28 cellular contexts compared by ENCODE assay signal in the genomic region with DNA sequence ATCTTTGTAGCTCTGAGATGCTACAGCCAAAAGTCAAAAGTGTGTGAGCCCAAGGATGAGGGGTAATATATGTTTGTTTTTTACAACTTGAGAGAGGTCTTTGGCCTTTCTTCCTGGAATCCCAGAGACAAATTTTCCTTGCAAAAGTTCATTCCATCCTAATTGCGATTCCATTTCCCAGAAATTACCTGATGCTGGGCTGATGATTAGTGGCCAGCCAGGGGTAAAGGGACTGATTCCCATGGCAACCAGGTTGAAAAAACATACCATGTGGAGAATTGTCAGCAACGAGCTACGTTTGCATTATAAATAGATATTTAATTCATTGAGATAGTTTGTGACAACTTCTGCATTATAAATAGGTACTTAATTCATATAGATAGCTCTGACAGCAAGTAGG. TPM values are rescaled to one million over a fixed set of nuclear protein-coding genes. Genes with fewer than 3 reads are reported as not detected.
"Had no signal": no experiment of that assay in that cellular context is flagged by ENCODE, and none has a peak within 500 bp of the region (broad histone marks: within the 10 kb centered on the region; RNA-seq: fewer than 3 reads in every experiment).

No MANE protein-coding gene starts in this region.

- FAIRE-seq: TTC549 had no signal

- H3K36me3 ChIP-seq: adrenal gland, breast epithelium, MG63, Peyer's patch, SJSA1 had no signal

- H3K9me3 ChIP-seq: adrenal gland, body of pancreas, breast epithelium, MG63, Peyer's patch, SJSA1, SK-N-SH had no signal

- ATAC-seq: activated CD4-positive, alpha-beta T cell treated with anti-CD3 and anti-CD28 coated beads for 36 hours; activated CD4-positive, CD25-positive, alpha-beta regulatory T cell treated with anti-CD3 and anti-CD28 coated beads, Interleukin-2, amount 50 U/mL, for 24 hours; activated CD8-positive, alpha-beta T cell treated with anti-CD3 and anti-CD28 coated beads, Interleukin-2, amount 10 ng/mL, durations not matched to agents 7 days and 5 days; activated naive CD4-positive, alpha-beta T cell treated with anti-CD3 and anti-CD28 coated beads, Interleukin-2, amount 50 U/mL, for 72 hours; body of pancreas; PC-3 had no signal

- DNase-seq: activated CD4-positive, alpha-beta T cell treated with anti-CD3 and anti-CD28 coated beads for 36 hours; activated CD4-positive, alpha-beta T cell treated with anti-CD3 and anti-CD28 coated beads, Interleukin-2, amount 10 ng/mL, durations not matched to agents 7 days and 5 days; activated CD4-positive, alpha-beta T cell treated with anti-CD3 and anti-CD28 coated beads, Interleukin-2, amount 50 U/mL, for 48 hours; activated CD8-positive, alpha-beta T cell treated with anti-CD3 and anti-CD28 coated beads, Interleukin-2, amount 10 ng/mL, durations not matched to agents 7 days and 5 days; activated gamma-delta T cell treated with Interleukin-2 at 50 U/mL for 16 hours; activated naive CD4-positive, alpha-beta T cell treated with anti-CD3 and anti-CD28 coated beads for 36 hours; activated T-cell treated with anti-CD3 and anti-CD28 coated beads, Interleukin-2, amount 50 U/mL, for 24 hours; adrenal gland; body of pancreas; Kasumi-1; MG63; NCI-H1048; NCI-H1105 treated with DMSO at 0.1 percent for 48 hours; NCI-H1436; NCI-H1694; NCI-H1930; NCI-H2081 treated with DMSO at 0.1 percent for 48 hours; NCI-H446; PC-3; Peyer's patch; RPMI8226; SHP77 treated with DMSO at 0.1 percent for 48 hours; SK-N-SH had no signal

- H3K4me3 ChIP-seq: adrenal gland, body of pancreas, breast epithelium, MG63, Peyer's patch, SJSA1 had no signal

- H3K27ac ChIP-seq: adrenal gland, body of pancreas, breast epithelium, Peyer's patch, SJSA1 had no signal

- H3K4me1 ChIP-seq: adrenal gland, body of pancreas, breast epithelium, Peyer's patch, SJSA1 had no signal

- H3K27me3 ChIP-seq: body of pancreas, MG63, Peyer's patch, SJSA1 had no signal

- H3K9ac ChIP-seq: SK-N-SH had no signal

- H3K4me2 ChIP-seq: SK-N-SH had no signal

RNA-seq across cellular contexts. Expression of a gene that starts 17.8 kb away (rescaled TPM):
- total RNA-seq: activated CD4-positive, alpha-beta T cell treated with anti-CD3 and anti-CD28 coated beads for 36 hours; activated CD4-positive, alpha-beta T cell treated with anti-CD3 and anti-CD28 coated beads, Interleukin-2, amount 10 ng/mL, durations not matched to agents 7 days and 5 days; activated CD8-positive, alpha-beta T cell treated with anti-CD3 and anti-CD28 coated beads, Interleukin-2, amount 10 ng/mL, durations not matched to agents 7 days and 5 days; activated naive CD4-positive, alpha-beta T cell treated with anti-CD3 and anti-CD28 coated beads for 36 hours; activated naive CD4-positive, alpha-beta T cell treated with anti-CD3 and anti-CD28 coated beads, Interleukin-2, amount 50 U/mL, for 72 hours; PC-3; Peyer's patch; SJSA1 had no signal
